9 cellular contexts compared by ENCODE assay signal in the genomic region with DNA sequence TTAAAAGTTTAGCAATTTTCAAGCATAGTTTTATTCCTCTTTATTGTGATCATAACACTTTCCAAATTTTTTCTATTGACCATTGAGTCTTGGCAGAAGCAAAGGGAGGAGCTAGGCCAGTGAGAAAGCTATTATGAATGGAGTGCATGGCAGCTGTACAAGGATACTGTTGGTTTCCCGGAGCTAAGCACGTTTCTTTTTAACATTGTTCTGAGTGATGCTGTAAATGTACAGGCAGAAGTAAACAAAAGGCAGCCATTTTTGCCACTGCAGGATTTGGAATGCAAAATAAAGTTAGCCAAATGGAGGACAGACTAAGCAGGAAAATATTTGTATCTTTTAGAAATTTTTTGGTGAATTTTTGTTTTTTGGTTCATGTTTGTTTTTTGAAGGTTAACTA. TPM values are rescaled to one million over a fixed set of nuclear protein-coding genes. Genes with fewer than 3 reads are reported as not detected.
DNase-seq lines count a peak whose midpoint lies in the region; ATAC-seq, FAIRE-seq and TF ChIP-seq lines count a peak whose summit lies in the region.
"Had no signal": no experiment of that assay in that cellular context is flagged by ENCODE, and none has a peak within 500 bp of the region (broad histone marks: within the 10 kb centered on the region; RNA-seq: fewer than 3 reads in every experiment).

No MANE protein-coding gene starts in this region.

- ATAC-seq in pancreas (peak in 3 of 4 donors; percentile 46 to 76 (median 63)), GM18505 (IDR thresholded peaks at IDR 0.05; ENCODE audit: unreplicated experiment) (no peak)

- peak; percentile 40 for DNase-seq in H4 (ENCODE audit: low spot score)
- peak; percentile 54 to 60 for DNase-seq in NCI-H526 (lab: John Stamatoyannopoulos, UW)
- no peak for DNase-seq in esophagus muscularis mucosa (ENCODE audit: extremely low spot score)
- DNase-seq in pancreas, result no peak
- no peak for DNase-seq in Calu3
- no peak for DNase-seq in HT-29 (ENCODE audit: low spot score)
- DNase-seq in ascending aorta (ENCODE audit: low spot score in 2 of 2), result no peak
- DNase-seq: activated CD8-positive, alpha-beta memory T cell treated with anti-CD3 and anti-CD28 coated beads, Interleukin-2, amount 50 U/mL, for 48 hours had no signal

- H3K27me3 Mint-ChIP-seq in Calu3 (ENCODE audit: unreplicated experiment), result no peaks in the 10 kb centered on the region

- H3K9me3 ChIP-seq in esophagus muscularis mucosa (no peaks in the 10 kb centered on the region), pancreas (no peaks in the 10 kb centered on the region), ascending aorta (no peaks in the 10 kb centered on the region)

- no peaks in the 10 kb centered on the region for H3K4me1 Mint-ChIP-seq in Calu3 (ENCODE audit: low read depth, unreplicated experiment)

- no peaks in the 10 kb centered on the region for H3K9me3 Mint-ChIP-seq in Calu3 (ENCODE audit: low read depth, unreplicated experiment)

- H3K36me3 ChIP-seq in esophagus muscularis mucosa, result no peaks in the 10 kb centered on the region
- H3K36me3 ChIP-seq in pancreas, result no peaks in the 10 kb centered on the region
- H3K36me3 ChIP-seq in ascending aorta, result no peaks in the 10 kb centered on the region

- no peak overlapping the region for H3K27ac Mint-ChIP-seq in Calu3 (ENCODE audit: unreplicated experiment)

- TF ChIP-seq CTCF in esophagus muscularis mucosa (IDR thresholded peaks at IDR 0.05) (no peak), pancreas (IDR thresholded peaks at IDR 0.05) (no peak), Calu3 (IDR thresholded peaks at IDR 0.05; ENCODE audit: unreplicated experiment) (no peak), ascending aorta (IDR thresholded peaks at IDR 0.05) (no peak)

- no TSS peak for BruUV-seq in Calu3 (replicated peaks; lab: Mats Ljungman, UMichigan)

- H3K4me3 ChIP-seq in esophagus muscularis mucosa (no peak overlapping the region), pancreas (no peak overlapping the region), ascending aorta (no peak overlapping the region)

- CTCF ChIA-PET in Calu3 (lab: Charles Lee), result no interaction called here

- 0% methylated on average over 2 of the region's 2 CpGs for WGBS in esophagus muscularis mucosa
- 6 to 8% methylated on average over 2 of the region's 2 CpGs for WGBS in pancreas, 2 donors

- TF ChIP-seq EP300 in esophagus muscularis mucosa (IDR thresholded peaks at IDR 0.05), result no peak

- H3K27ac ChIP-seq in esophagus muscularis mucosa (replicated peaks in 1 of 4) (peak overlapping the region; percentile 3 to 65 (median 13)), pancreas (no peak overlapping the region), ascending aorta (no peak overlapping the region)

- no peaks in the 10 kb centered on the region for H3K36me3 Mint-ChIP-seq in Calu3 (ENCODE audit: insufficient read depth, unreplicated experiment)

- H3K4me3 Mint-ChIP-seq in Calu3 (ENCODE audit: low read depth, unreplicated experiment), result no peak overlapping the region

- H3K27me3 ChIP-seq in esophagus muscularis mucosa (no peaks in the 10 kb centered on the region), pancreas (no peaks in the 10 kb centered on the region), ascending aorta (no peaks in the 10 kb centered on the region)

- TF ChIP-seq POLR2A in esophagus muscularis mucosa (IDR thresholded peaks at IDR 0.05; ENCODE audit: low read depth) (no peak), GM18505 (IDR thresholded peaks at IDR 0.05; ENCODE audit: borderline replicate concordance, extremely low read depth, insufficient read depth, insufficient read length) (no peak)

- intact Hi-C loops in esophagus muscularis mucosa (cut with DNase I), result no loop called here
- intact Hi-C loops in pancreas (cut with DNase I), result no loop called here
- intact Hi-C loops in Calu3 (cut with micrococcal nuclease; ENCODE audit: unreplicated experiment), result no loop called here
- intact Hi-C loops in ascending aorta (cut with DNase I), result no loop called here

- H3K4me1 ChIP-seq in esophagus muscularis mucosa (peaks cover 7 to 27% (median 17%) of the 10 kb centered on the region in 4 donors), pancreas (peaks cover 0 to 3% (median 0%) of the 10 kb centered on the region in 3 donors), ascending aorta (no peaks in the 10 kb centered on the region)

- no peak for FAIRE-seq in pancreas (lab: Jason Lieb, UNC)

RNA-seq across cellular contexts. Expression of a gene that starts 16.2 kb away (rescaled TPM):
- total RNA-seq in H4 (2014; rRNA removed; shearing (Covaris generic)), result 7.3 and 11.0 TPM in 2 replicates
- 10 to 100 TPM; 20.7 to 27.7 (median 24.1) TPM for total RNA-seq in esophagus muscularis mucosa
- 1 to 10 TPM; 3.3 to 9.8 (median 4.3) TPM for total RNA-seq in pancreas
- 1 to 10 TPM; 2.0 to 2.6 TPM for polyA plus RNA-seq in pancreas
- total RNA-seq in Calu3 (2022), result 14.2 and 15.9 TPM in 2 replicates
- total RNA-seq in HT-29 (2014; rRNA removed; shearing (Covaris generic)), result 6.5 and 8.3 TPM in 2 replicates
- total RNA-seq in ascending aorta, result 21.6 TPM

RNA-seq across cellular contexts. Expression of a gene that starts 37.0 kb away (rescaled TPM):
- not detected in 2 replicates for total RNA-seq in H4 (2014; rRNA removed; shearing (Covaris generic))
- under 1 TPM in 1 of 4 donors, not detected in 3; 0.29 TPM for total RNA-seq in esophagus muscularis mucosa
- 1 to 10 TPM in 2 of 6 donors, under 1 TPM in 3, not detected in 1; 0.38 to 1.6 (median 0.84) TPM for total RNA-seq in pancreas
- 1 to 10 TPM; 2.5 to 4.7 TPM for polyA plus RNA-seq in pancreas
- total RNA-seq in Calu3 (2022), result 0.15 TPM in 1 of 2 replicates, not detected in the other
- 1.8 TPM in 2 replicates for total RNA-seq in HT-29 (2014; rRNA removed; shearing (Covaris generic))
- total RNA-seq in ascending aorta, result not detected

RNA-seq across cellular contexts. Expression of a gene that starts 53.8 kb away (rescaled TPM):
- total RNA-seq in H4 (2014; rRNA removed; shearing (Covaris generic)), result 14.3 and 14.7 TPM in 2 replicates
- 10 to 100 TPM; 21.5 to 47.3 (median 27.2) TPM for total RNA-seq in esophagus muscularis mucosa
- 10 to 100 TPM in 1 of 6 donors, 1 to 10 TPM in 5; 6.9 to 12.6 (median 7.5) TPM for total RNA-seq in pancreas
- polyA plus RNA-seq in pancreas, result 1 to 10 TPM; 6.5 to 7.9 TPM
- total RNA-seq in Calu3 (2022), result 5.5 and 6.7 TPM in 2 replicates
- 13.1 and 21.1 TPM in 2 replicates for total RNA-seq in HT-29 (2014; rRNA removed; shearing (Covaris generic))
- 35.9 TPM for total RNA-seq in ascending aorta

Comparison
In these comparisons a context has a peak if more than half of its experiments do, and no peak if none do; other contexts are left out.
1. DNase-seq: peak in H4 (single experiment) and NCI-H526 (2 of 2); none in esophagus muscularis mucosa (single experiment), pancreas (0 of 6), Calu3 (single experiment), HT-29 (single experiment) and ascending aorta (0 of 2).
2. H3K27ac ChIP-seq: peak in esophagus muscularis mucosa (4 of 4); none in pancreas (0 of 4) and ascending aorta (0 of 2).